18 cellular contexts compared by ENCODE assay signal in the genomic region with DNA sequence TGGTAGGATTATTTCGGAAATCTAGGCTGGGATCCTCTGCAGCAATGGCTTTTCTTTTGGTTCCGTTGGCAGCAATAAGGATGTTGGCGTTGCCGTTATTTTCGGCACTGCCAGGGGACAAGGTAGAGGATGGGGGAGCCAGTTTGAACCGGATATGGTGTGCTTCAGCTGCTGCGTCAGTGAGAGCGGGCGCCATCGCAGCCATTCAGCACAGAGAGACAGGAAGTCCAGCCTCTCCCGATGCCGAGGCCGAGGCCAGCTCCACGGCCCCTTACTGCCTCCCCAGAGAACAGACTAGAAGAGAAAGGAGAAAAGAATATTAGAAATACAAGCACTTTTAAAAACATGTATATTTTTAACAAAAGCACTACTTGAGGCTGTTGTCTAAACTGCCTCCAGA. TPM values are rescaled to one million over a fixed set of nuclear protein-coding genes. Genes with fewer than 3 reads are reported as not detected.
DNase-seq lines count a peak whose midpoint lies in the region; ATAC-seq lines count a peak whose summit lies in the region.
"Had no signal": no experiment of that assay in that cellular context is flagged by ENCODE, and none has a peak within 500 bp of the region (broad histone marks: within the 10 kb centered on the region; RNA-seq: fewer than 3 reads in every experiment).

No MANE protein-coding gene starts in this region.

- no peak overlapping the region for H2BK12ac ChIP-seq in neuronal stem cell (ENCODE audit: low read length)

- no peak for DNase-seq in activated naive CD4-positive, alpha-beta T cell treated with anti-CD3 and anti-CD28 coated beads for 36 hours
- DNase-seq in activated naive CD4-positive, alpha-beta T cell treated with anti-CD3 and anti-CD28 coated beads, Interleukin-2, amount 50 U/mL, for 16 hours = no peak
- DNase-seq in activated naive CD8-positive, alpha-beta T cell treated with anti-CD3 and anti-CD28 coated beads, Interleukin-2, amount 50 U/mL, for 24 hours = no peak
- DNase-seq in neuronal stem cell (ENCODE audit: low spot score) (no peak), NCI-H774 (lab: John Stamatoyannopoulos, UW) (no peak), COLO668 (lab: John Stamatoyannopoulos, UW; ENCODE audit: unreplicated experiment) (no peak), hippocampal formation (lab: John Stamatoyannopoulos, UW) (no peak)
- DNase-seq: activated effector memory CD4-positive, alpha-beta T cell treated with anti-CD3 and anti-CD28 coated beads, Interleukin-2, amount 50 U/mL, for 16 hours; DND-41; foreskin keratinocyte; NCI-H1436 treated with DMSO at 0.1 percent for 48 hours; NCI-H2171 treated with DMSO at 0.1 percent for 48 hours; NCI-H82; stimulated activated CD4-positive, alpha-beta T cell treated with anti-CD3 and anti-CD28 coated beads, Interleukin-1b, Interleukin-23, amount 100 ng/mL, for 48 hours had no signal

- H3K18ac ChIP-seq in neuronal stem cell (ENCODE audit: low read length) = no peak overlapping the region

- ATAC-seq in activated naive CD8-positive, alpha-beta T cell treated with anti-CD3 and anti-CD28 coated beads, Interleukin-2, amount 50 U/mL, for 24 hours = no peak
- ATAC-seq: foreskin keratinocyte, Panc1 had no signal

- H3K4me2 ChIP-seq in neuronal stem cell (ENCODE audit: insufficient read depth, low read length, poor library complexity, severe bottlenecking) = no peak overlapping the region

- H3K36me3 ChIP-seq in HUES6 (ENCODE audit: control insufficient read depth, insufficient read depth, low read length) = peaks cover 43% of the 10 kb centered on the region
- peaks cover 15 to 89% of the 10 kb centered on the region in 2 donors for H3K36me3 ChIP-seq in neuronal stem cell (replicated peaks in 1 of 2; ENCODE audit: control insufficient read depth in 2 of 2, insufficient read depth in 2 of 2, low read length in 2 of 2)

- no peak overlapping the region for H3K9ac ChIP-seq in HUES6 (ENCODE audit: low read length)
- no peak overlapping the region for H3K9ac ChIP-seq in neuronal stem cell (ENCODE audit: low read depth, low read length, poor library complexity)

- peak overlapping the region; percentile 22 for H3K4me3 Mint-ChIP-seq in activated naive CD4-positive, alpha-beta T cell treated with anti-CD3 and anti-CD28 coated beads for 36 hours
- H3K4me3 Mint-ChIP-seq in activated naive CD8-positive, alpha-beta T cell treated with anti-CD3 and anti-CD28 coated beads, Interleukin-2, amount 50 U/mL, for 24 hours = no peak overlapping the region

- peak overlapping the region; percentile 5 for H3K14ac ChIP-seq in neuronal stem cell (ENCODE audit: low read length)

- H3K36me3 Mint-ChIP-seq in activated naive CD4-positive, alpha-beta T cell treated with anti-CD3 and anti-CD28 coated beads for 36 hours (ENCODE audit: low read depth) = peaks cover 33% of the 10 kb centered on the region
- peaks cover 42% of the 10 kb centered on the region for H3K36me3 Mint-ChIP-seq in activated naive CD8-positive, alpha-beta T cell treated with anti-CD3 and anti-CD28 coated beads, Interleukin-2, amount 50 U/mL, for 24 hours (ENCODE audit: low read depth)

- no peak overlapping the region for H2BK120ac ChIP-seq in neuronal stem cell (ENCODE audit: low read depth, low read length)

- H3K27ac ChIP-seq in HUES6 (ENCODE audit: low read depth, low read length) = 0 out of 2 replicates have a peak overlapping the region, but pooled peaks have one; percentile 5
- no peak overlapping the region for H3K27ac ChIP-seq in neuronal stem cell (replicated peaks; ENCODE audit: low read length)
- H3K27ac ChIP-seq: coronary artery, foreskin keratinocyte had no signal

- no peak overlapping the region for H2AK5ac ChIP-seq in neuronal stem cell (ENCODE audit: low read depth, low read length)

- no peaks in the 10 kb centered on the region for H3K27me3 ChIP-seq in HUES6 (ENCODE audit: control insufficient read depth, insufficient read depth, low read length)
- no peaks in the 10 kb centered on the region for H3K27me3 ChIP-seq in neuronal stem cell (ENCODE audit: control insufficient read depth in 3 of 3, insufficient read depth in 3 of 3, low read depth in 1 of 3, low read length in 3 of 3)
- H3K27me3 ChIP-seq: foreskin keratinocyte had no signal

- H3K23ac ChIP-seq in neuronal stem cell (ENCODE audit: low read depth, low read length, poor library complexity) = no peak overlapping the region

- H3K4ac ChIP-seq in neuronal stem cell (ENCODE audit: low read length) = no peak overlapping the region

- peaks cover 14% of the 10 kb centered on the region for H3K79me1 ChIP-seq in neuronal stem cell (ENCODE audit: low read depth, low read length)

- no peaks in the 10 kb centered on the region for H3K9me3 ChIP-seq in HUES6 (ENCODE audit: control insufficient read depth, insufficient read depth, low read depth, low read length)
- H3K9me3 ChIP-seq in neuronal stem cell (replicated peaks in 1 of 2; ENCODE audit: control insufficient read depth in 2 of 2, insufficient read depth in 1 of 2, low read depth in 1 of 2, low read length in 2 of 2) = peaks cover 0 to 6% of the 10 kb centered on the region in 2 donors

- H2BK5ac ChIP-seq in neuronal stem cell (ENCODE audit: low read length) = no peak overlapping the region

- H3K4me1 Mint-ChIP-seq in activated naive CD4-positive, alpha-beta T cell treated with anti-CD3 and anti-CD28 coated beads for 36 hours (ENCODE audit: low read depth) = peaks cover 88% of the 10 kb centered on the region
- peaks cover 91% of the 10 kb centered on the region for H3K4me1 Mint-ChIP-seq in activated naive CD8-positive, alpha-beta T cell treated with anti-CD3 and anti-CD28 coated beads, Interleukin-2, amount 50 U/mL, for 24 hours

- no peaks in the 10 kb centered on the region for H3K9me3 Mint-ChIP-seq in activated naive CD4-positive, alpha-beta T cell treated with anti-CD3 and anti-CD28 coated beads for 36 hours
- H3K9me3 Mint-ChIP-seq in activated naive CD8-positive, alpha-beta T cell treated with anti-CD3 and anti-CD28 coated beads, Interleukin-2, amount 50 U/mL, for 24 hours = no peaks in the 10 kb centered on the region

- H3K4me3 ChIP-seq in HUES6 (ENCODE audit: low read depth, low read length) = no peak overlapping the region
- H3K4me3 ChIP-seq in neuronal stem cell (ENCODE audit: low read length in 2 of 2) = no peak overlapping the region
- H3K4me3 ChIP-seq: coronary artery, SK-N-MC had no signal

- no CpG with 5 or more reads among the region's 14 CpGs for WGBS in neuronal stem cell (ENCODE audit: extremely low coverage in 2 of 2, insufficient read length in 2 of 2, insufficient replicate concordance in 1 of 2), 2 donors

- CTCF ChIA-PET in activated naive CD4-positive, alpha-beta T cell treated with anti-CD3 and anti-CD28 coated beads for 36 hours (lab: Charles Lee) = interaction anchor here (0.7 to 2.6 kb wide), 5 partner anchors 14 to 127 kb away, joined by 3 to 6 read pairs (median 3); partner anchors contain the start of gene KANSL1

- H2AFZ ChIP-seq in neuronal stem cell (ENCODE audit: low read length) = no peak overlapping the region

- H4K91ac ChIP-seq in neuronal stem cell (ENCODE audit: low read depth, low read length, poor library complexity) = no peak overlapping the region

- intact Hi-C loops in activated naive CD4-positive, alpha-beta T cell treated with anti-CD3 and anti-CD28 coated beads for 36 hours (cut with micrococcal nuclease) = no loop called here

- no peak overlapping the region for H2BK15ac ChIP-seq in neuronal stem cell (ENCODE audit: low read length)

- H3K4me1 ChIP-seq in HUES6 (ENCODE audit: control insufficient read depth, insufficient read depth, low read length) = peaks cover 23% of the 10 kb centered on the region; the same call in 1 of the 2 replicates
- no peaks in the 10 kb centered on the region for H3K4me1 ChIP-seq in neuronal stem cell (ENCODE audit: control insufficient read depth in 2 of 2, insufficient read depth in 1 of 2, low read depth in 1 of 2, low read length in 2 of 2)

- peak overlapping the region; percentile 39 for H3K27ac Mint-ChIP-seq in activated naive CD4-positive, alpha-beta T cell treated with anti-CD3 and anti-CD28 coated beads for 36 hours
- peak overlapping the region; percentile 21 for H3K27ac Mint-ChIP-seq in activated naive CD8-positive, alpha-beta T cell treated with anti-CD3 and anti-CD28 coated beads, Interleukin-2, amount 50 U/mL, for 24 hours

- no peaks in the 10 kb centered on the region for H3K27me3 Mint-ChIP-seq in activated naive CD4-positive, alpha-beta T cell treated with anti-CD3 and anti-CD28 coated beads for 36 hours (ENCODE audit: low read depth)
- no peaks in the 10 kb centered on the region for H3K27me3 Mint-ChIP-seq in activated naive CD8-positive, alpha-beta T cell treated with anti-CD3 and anti-CD28 coated beads, Interleukin-2, amount 50 U/mL, for 24 hours

- no peak overlapping the region for H4K8ac ChIP-seq in neuronal stem cell (ENCODE audit: low read depth, low read length)

RNA-seq across cellular contexts. Expression of gene KANSL1, which starts 21.3 kb away (rescaled TPM):
- 10 to 100 TPM; 64.3 to 64.5 TPM for total RNA-seq in activated naive CD4-positive, alpha-beta T cell treated with anti-CD3 and anti-CD28 coated beads for 36 hours
- polyA plus RNA-seq in neuronal stem cell (2013, experiment 1 of 2) = 50.1 TPM
- polyA plus RNA-seq in neuronal stem cell (2013, experiment 2 of 2) = 49.2 TPM
